In the genomic region with DNA sequence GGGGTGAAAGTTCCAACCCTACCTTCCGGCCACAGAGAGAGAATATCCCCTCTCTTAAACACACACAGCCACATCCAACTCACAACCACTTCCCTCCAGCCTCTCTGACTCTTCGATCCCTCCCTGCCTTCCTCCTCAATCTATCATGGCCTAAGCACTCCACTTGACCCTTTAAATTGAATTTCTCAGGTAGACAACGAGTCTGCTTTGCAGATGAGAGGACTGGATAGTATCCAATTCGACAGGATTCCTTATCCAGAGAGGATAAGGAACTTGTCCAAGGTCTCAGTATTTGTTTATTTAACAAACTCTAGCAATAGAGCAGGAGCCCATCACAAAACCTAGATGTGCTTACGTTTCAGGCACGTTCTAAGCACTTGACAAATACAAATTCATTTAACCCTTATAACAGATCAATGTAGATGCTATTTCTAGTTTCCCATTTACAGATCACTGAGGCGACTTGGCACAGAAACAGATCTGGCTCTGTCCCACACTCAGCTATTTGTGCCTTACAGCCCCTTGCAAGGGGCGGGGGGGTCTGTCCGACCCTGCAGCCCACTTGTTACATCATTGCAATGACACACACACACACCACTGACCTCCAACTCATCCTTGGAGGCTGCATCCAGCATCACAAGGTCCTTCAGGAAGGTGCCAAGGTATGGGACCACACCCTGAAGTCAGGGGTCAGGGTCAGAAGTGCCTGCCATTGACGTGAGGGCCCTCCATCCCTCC, we compare ENCODE assay signal across 28 cellular contexts. TPM values are rescaled to one million over a fixed set of nuclear protein-coding genes. Genes with fewer than 3 reads are reported as not detected.
DNase-seq lines count a peak whose midpoint lies in the region; FAIRE-seq and TF ChIP-seq lines count a peak whose summit lies in the region.
"Had no signal": no experiment of that assay in that cellular context is flagged by ENCODE, and none has a peak within 500 bp of the region (broad histone marks: within the 10 kb centered on the region; RNA-seq: fewer than 3 reads in every experiment).

No MANE protein-coding gene starts in this region.

- peaks cover 4% of the 10 kb centered on the region for H3K9me3 Mint-ChIP-seq in HFFc6
- H3K9me3 Mint-ChIP-seq in activated naive CD8-positive, alpha-beta T cell treated with anti-CD3 and anti-CD28 coated beads for 36 hours: no peaks in the 10 kb centered on the region
- no peaks in the 10 kb centered on the region for H3K9me3 Mint-ChIP-seq in neural progenitor cell
- H3K9me3 Mint-ChIP-seq: activated CD4-positive, alpha-beta T cell treated with anti-CD3 and anti-CD28 coated beads, Interleukin-2, amount 10 ng/mL, durations not matched to agents 7 days and 5 days; activated naive CD8-positive, alpha-beta T cell treated with anti-CD3 and anti-CD28 coated beads, Interleukin-2, amount 10 ng/mL, durations not matched to agents 7 days and 5 days; activated T-helper 17 cell treated with anti-CD3 and anti-CD28 coated beads, Interleukin-2, amount 50 U/mL, for 72 hours had no signal

- peaks cover 27 to 74% (median 38%) of the 10 kb centered on the region in 10 experiments for H3K4me1 ChIP-seq in BLaER1 treated with 17β-estradiol and CSF1 and Interleukin-3, amounts not matched to agents 10 nM and 100 nM
- H3K4me1 ChIP-seq in neural progenitor cell (peaks cover 9% of the 10 kb centered on the region), suprapubic skin (peaks cover 36% of the 10 kb centered on the region)

- peaks cover 25% of the 10 kb centered on the region for H3F3A ChIP-seq in neural progenitor cell (ENCODE audit: low read depth)

- H3K4me2 ChIP-seq in BLaER1 treated with 17β-estradiol and CSF1 and Interleukin-3, amounts not matched to agents 10 nM and 100 nM: peak overlapping the region in 3 of 11 experiments; percentile 30 to 99 (median 48); a peak in 6 of 22 replicates
- no peak overlapping the region for H3K4me2 ChIP-seq in neural progenitor cell

- H3K79me2 ChIP-seq in neural progenitor cell (ENCODE audit: low read depth): peaks cover 24% of the 10 kb centered on the region

- H3K4me3 ChIP-seq in BLaER1 treated with 17β-estradiol and CSF1 and Interleukin-3, amounts not matched to agents 10 nM and 100 nM: no peak overlapping the region
- H3K4me3 ChIP-seq in neural progenitor cell: no peak overlapping the region
- no peak overlapping the region for H3K4me3 ChIP-seq in suprapubic skin
- H3K4me3 ChIP-seq: esophagus squamous epithelium, GM12878, psoas muscle, sigmoid colon, tibial artery had no signal

- TF ChIP-seq CTCF in HFFc6 (IDR thresholded peaks at IDR 0.05): no peak
- no peak for TF ChIP-seq CTCF in neural progenitor cell (IDR thresholded peaks at IDR 0.05)
- no peak for TF ChIP-seq CTCF in suprapubic skin (IDR thresholded peaks at IDR 0.05)

- TF ChIP-seq EP300 in suprapubic skin (IDR thresholded peaks at IDR 0.05): no peak

- no peak for FAIRE-seq in HTR-8/SVneo (lab: Jason Lieb, UNC)
- FAIRE-seq: GM12878 had no signal

- peaks cover 57 to 65% (median 61%) of the 10 kb centered on the region in 11 experiments for H3K36me3 ChIP-seq in BLaER1 treated with 17β-estradiol and CSF1 and Interleukin-3, amounts not matched to agents 10 nM and 100 nM
- no peaks in the 10 kb centered on the region for H3K36me3 ChIP-seq in neural progenitor cell
- H3K36me3 ChIP-seq in suprapubic skin: peaks cover 53% of the 10 kb centered on the region

- WGBS in suprapubic skin: 73% methylated on average over 10 of the region's 10 CpGs

- H3K36me3 Mint-ChIP-seq in HFFc6 (ENCODE audit: low read depth) (peaks cover 21% of the 10 kb centered on the region), neural progenitor cell (no peaks in the 10 kb centered on the region)
- H3K36me3 Mint-ChIP-seq in activated naive CD8-positive, alpha-beta T cell treated with anti-CD3 and anti-CD28 coated beads for 36 hours: peaks cover 20% of the 10 kb centered on the region

- H3K27ac Mint-ChIP-seq in HFFc6: peak overlapping the region; percentile 4; the same call in 1 of the 2 replicates
- H3K27ac Mint-ChIP-seq in activated naive CD8-positive, alpha-beta T cell treated with anti-CD3 and anti-CD28 coated beads for 36 hours: peak overlapping the region; percentile 21
- no peak overlapping the region for H3K27ac Mint-ChIP-seq in neural progenitor cell
- H3K27ac Mint-ChIP-seq: activated CD4-positive, alpha-beta T cell treated with anti-CD3 and anti-CD28 coated beads, Interleukin-2, amount 10 ng/mL, durations not matched to agents 7 days and 5 days; activated naive CD8-positive, alpha-beta T cell treated with anti-CD3 and anti-CD28 coated beads, Interleukin-2, amount 10 ng/mL, durations not matched to agents 7 days and 5 days; activated T-helper 17 cell treated with anti-CD3 and anti-CD28 coated beads, Interleukin-2, amount 50 U/mL, for 72 hours had no signal

- peaks cover 7% of the 10 kb centered on the region for H3K27me3 Mint-ChIP-seq in HFFc6 (ENCODE audit: insufficient read depth)
- H3K27me3 Mint-ChIP-seq in activated naive CD8-positive, alpha-beta T cell treated with anti-CD3 and anti-CD28 coated beads for 36 hours: peaks cover 2% of the 10 kb centered on the region
- peaks cover 5% of the 10 kb centered on the region for H3K27me3 Mint-ChIP-seq in neural progenitor cell (ENCODE audit: insufficient read depth, low read depth)
- H3K27me3 Mint-ChIP-seq: activated CD4-positive, alpha-beta T cell treated with anti-CD3 and anti-CD28 coated beads, Interleukin-2, amount 10 ng/mL, durations not matched to agents 7 days and 5 days; activated naive CD8-positive, alpha-beta T cell treated with anti-CD3 and anti-CD28 coated beads, Interleukin-2, amount 10 ng/mL, durations not matched to agents 7 days and 5 days; activated T-helper 17 cell treated with anti-CD3 and anti-CD28 coated beads, Interleukin-2, amount 50 U/mL, for 72 hours had no signal

- peak overlapping the region in 6 of 11 experiments; percentile 25 to 99 (median 92); a peak in 9 of 22 replicates for H3K9ac ChIP-seq in BLaER1 treated with 17β-estradiol and CSF1 and Interleukin-3, amounts not matched to agents 10 nM and 100 nM
- H3K9ac ChIP-seq in neural progenitor cell: no peak overlapping the region

- H4K20me1 ChIP-seq in BLaER1 treated with 17β-estradiol and CSF1 and Interleukin-3, amounts not matched to agents 10 nM and 100 nM: peaks cover 0 to 49% (median 17%) of the 10 kb centered on the region in 11 experiments; a peak in 14 of 22 replicates
- H4K20me1 ChIP-seq in neural progenitor cell (ENCODE audit: low read depth): peaks cover 4% of the 10 kb centered on the region

- H3K4me3 Mint-ChIP-seq in HFFc6: no peak overlapping the region
- no peak overlapping the region for H3K4me3 Mint-ChIP-seq in activated naive CD8-positive, alpha-beta T cell treated with anti-CD3 and anti-CD28 coated beads for 36 hours
- H3K4me3 Mint-ChIP-seq in neural progenitor cell: peak overlapping the region; percentile 39
- H3K4me3 Mint-ChIP-seq: activated CD4-positive, alpha-beta T cell treated with anti-CD3 and anti-CD28 coated beads, Interleukin-2, amount 10 ng/mL, durations not matched to agents 7 days and 5 days; activated naive CD8-positive, alpha-beta T cell treated with anti-CD3 and anti-CD28 coated beads, Interleukin-2, amount 10 ng/mL, durations not matched to agents 7 days and 5 days; activated T-helper 17 cell treated with anti-CD3 and anti-CD28 coated beads, Interleukin-2, amount 50 U/mL, for 72 hours had no signal

- TF ChIP-seq POLR2A in suprapubic skin (IDR thresholded peaks at IDR 0.05): no peak

- H2AFZ ChIP-seq in neural progenitor cell (replicated peaks): no peak overlapping the region

- DNase-seq in HFFc6 (no peak), neural progenitor cell (ENCODE audit: low spot score) (no peak), CD1c-positive myeloid dendritic cell (ENCODE audit: extremely low spot score) (no peak), suprapubic skin (ENCODE audit: low spot score in 2 of 2) (no peak), HTR-8/SVneo (ENCODE audit: insufficient read length, low spot score) (no peak)
- DNase-seq in activated naive CD8-positive, alpha-beta T cell treated with anti-CD3 and anti-CD28 coated beads for 36 hours: no peak
- DNase-seq: activated CD4-positive, alpha-beta T cell treated with anti-CD3 and anti-CD28 coated beads, Interleukin-2, amount 10 ng/mL, durations not matched to agents 7 days and 5 days; activated CD8-positive, alpha-beta memory T cell treated with anti-CD3 and anti-CD28 coated beads, Interleukin-2, amount 50 U/mL, for 4 hours; activated naive CD8-positive, alpha-beta T cell treated with anti-CD3 and anti-CD28 coated beads, Interleukin-2, amount 10 ng/mL, durations not matched to agents 7 days and 5 days; C1 segment of cervical spinal cord; caudate nucleus; dermis blood vessel endothelial cell; EL; esophagus squamous epithelium; foreskin melanocyte; left cardiac atrium; NCI-H1436; NCI-H2107; NCI-H774; psoas muscle; sigmoid colon; stimulated activated naive CD8-positive, alpha-beta T cell treated with anti-CD3 and anti-CD28 coated beads, Interleukin-15, Interleukin-2, amounts not matched to agents 100 U/mL and 50 U/mL, for 24 hours; T-helper 2 cell; tibial artery had no signal

- no peaks in the 10 kb centered on the region for H3K27me3 ChIP-seq in BLaER1 treated with 17β-estradiol and CSF1 and Interleukin-3, amounts not matched to agents 10 nM and 100 nM
- no peaks in the 10 kb centered on the region for H3K27me3 ChIP-seq in neural progenitor cell
- H3K27me3 ChIP-seq in suprapubic skin: no peaks in the 10 kb centered on the region
- H3K27me3 ChIP-seq: esophagus squamous epithelium, neutrophil, sigmoid colon, tibial artery had no signal

- H3K4me1 Mint-ChIP-seq in HFFc6 (ENCODE audit: low read depth): peaks cover 35% of the 10 kb centered on the region
- H3K4me1 Mint-ChIP-seq in activated naive CD8-positive, alpha-beta T cell treated with anti-CD3 and anti-CD28 coated beads for 36 hours: peaks cover 27% of the 10 kb centered on the region
- H3K4me1 Mint-ChIP-seq in neural progenitor cell: peaks cover 29% of the 10 kb centered on the region

- no peak overlapping the region for H3K27ac ChIP-seq in BLaER1 treated with 17β-estradiol and CSF1 and Interleukin-3, amounts not matched to agents 10 nM and 100 nM
- H3K27ac ChIP-seq in neural progenitor cell (no peak overlapping the region), suprapubic skin (no peak overlapping the region)
- H3K27ac ChIP-seq: esophagus squamous epithelium, psoas muscle, sigmoid colon, tibial artery had no signal

- H3K9me3 ChIP-seq in BLaER1 treated with 17β-estradiol and CSF1 and Interleukin-3, amounts not matched to agents 10 nM and 100 nM (replicated peaks in 1 of 11): no peaks in the 10 kb centered on the region
- H3K9me3 ChIP-seq in neural progenitor cell (ENCODE audit: low read depth): no peaks in the 10 kb centered on the region
- no peaks in the 10 kb centered on the region for H3K9me3 ChIP-seq in suprapubic skin
- H3K9me3 ChIP-seq: esophagus squamous epithelium, neutrophil, psoas muscle, sigmoid colon, tibial artery had no signal

RNA-seq across cellular contexts. Expression of gene RGL2, which starts 4.5 kb away (rescaled TPM):
- total RNA-seq in HFFc6 (2021; fragmentation: NEBNext Ultra II Directional; extraction: Animal tissue kit (Norgen Biotek cat#: 25700)): 10 to 100 TPM; 26.7 to 31.6 (median 27.9) TPM
- 10 to 100 TPM; 15.0 to 17.7 TPM for total RNA-seq in activated naive CD8-positive, alpha-beta T cell treated with anti-CD3 and anti-CD28 coated beads for 36 hours
- total RNA-seq in neural progenitor cell (ENCODE audit: low replicate concordance) (28.3 and 63.4 TPM in 2 replicates), suprapubic skin (100 to 1,000 TPM in 1 of 4 donors, 10 to 100 TPM in 3; 80.8 to 118 (median 96.6) TPM)

RNA-seq across cellular contexts. Expression of gene PFDN6, which starts 4.9 kb away (rescaled TPM):
- 10 to 100 TPM; 52.1 to 73.7 (median 69.7) TPM for total RNA-seq in HFFc6 (2021; fragmentation: NEBNext Ultra II Directional; extraction: Animal tissue kit (Norgen Biotek cat#: 25700))
- 100 to 1,000 TPM; 106 to 107 TPM for total RNA-seq in activated naive CD8-positive, alpha-beta T cell treated with anti-CD3 and anti-CD28 coated beads for 36 hours
- total RNA-seq in neural progenitor cell (ENCODE audit: low replicate concordance) (35.6 and 54.5 TPM in 2 replicates), suprapubic skin (10 to 100 TPM; 20.5 to 31.5 (median 22.3) TPM)

RNA-seq across cellular contexts. Expression of gene WDR46, which starts 5.2 kb away (rescaled TPM):
- 10 to 100 TPM; 71.0 to 89.9 (median 74.6) TPM for total RNA-seq in HFFc6 (2021; fragmentation: NEBNext Ultra II Directional; extraction: Animal tissue kit (Norgen Biotek cat#: 25700))
- 100 to 1,000 TPM; 105 to 107 TPM for total RNA-seq in activated naive CD8-positive, alpha-beta T cell treated with anti-CD3 and anti-CD28 coated beads for 36 hours
- total RNA-seq in neural progenitor cell (ENCODE audit: low replicate concordance) (31.1 and 43.5 TPM in 2 replicates), suprapubic skin (10 to 100 TPM; 41.3 to 67.2 (median 50.2) TPM)

RNA-seq across cellular contexts. Expression of gene B3GALT4, which starts 17.3 kb away (rescaled TPM):
- 1 to 10 TPM in 5 of 6 experiments, under 1 TPM in 1; 0.66 to 3.0 (median 2.7) TPM for total RNA-seq in HFFc6 (2021; fragmentation: NEBNext Ultra II Directional; extraction: Animal tissue kit (Norgen Biotek cat#: 25700))
- total RNA-seq in activated naive CD8-positive, alpha-beta T cell treated with anti-CD3 and anti-CD28 coated beads for 36 hours: 1 to 10 TPM; 1.8 to 2.1 TPM
- total RNA-seq in neural progenitor cell (ENCODE audit: low replicate concordance) (1.1 and 2.1 TPM in 2 replicates), suprapubic skin (10 to 100 TPM; 16.6 to 26.2 (median 18.2) TPM)

RNA-seq across cellular contexts. Expression of gene TAPBP, which starts 19.6 kb away (rescaled TPM):
- total RNA-seq in HFFc6 (2021; fragmentation: NEBNext Ultra II Directional; extraction: Animal tissue kit (Norgen Biotek cat#: 25700)): 100 to 1,000 TPM in 5 of 6 experiments, 10 to 100 TPM in 1; 88.7 to 118 (median 104) TPM
- total RNA-seq in activated naive CD8-positive, alpha-beta T cell treated with anti-CD3 and anti-CD28 coated beads for 36 hours: 100 to 1,000 TPM; 201 to 204 TPM
- total RNA-seq in neural progenitor cell (ENCODE audit: low replicate concordance) (1.7 and 6.3 TPM in 2 replicates), suprapubic skin (100 to 1,000 TPM in 3 of 4 donors, 10 to 100 TPM in 1; 91.5 to 132 (median 108) TPM)
